10 cellular contexts compared by ENCODE assay signal in genomic region chr2:218960196-218961165, GRCh38. TPM values are rescaled to one million over a fixed set of nuclear protein-coding genes. Genes with fewer than 3 reads are reported as not detected.
DNase-seq lines count a peak whose midpoint lies in the region; ATAC-seq, FAIRE-seq and TF ChIP-seq lines count a peak whose summit lies in the region.
"Had no signal": no experiment of that assay in that cellular context is flagged by ENCODE, and none has a peak within 500 bp of the region (broad histone marks: within the 10 kb centered on the region; RNA-seq: fewer than 3 reads in every experiment).

No MANE protein-coding gene starts in this region.

- H3K4me2 ChIP-seq in MM.1S (ENCODE audit: low read depth, low read length) (peak overlapping the region; percentile 73; the same call in 1 of the 2 replicates), astrocyte (ENCODE audit: low read length) (peak overlapping the region; percentile 86), neural cell (ENCODE audit: low read length) (peak overlapping the region; percentile 84)

- peaks cover 18% of the 10 kb centered on the region for H3K4me1 Mint-ChIP-seq in astrocyte (ENCODE audit: low read depth, unreplicated experiment)

- H3K9me3 ChIP-seq in MM.1S (replicated peaks; ENCODE audit: insufficient read depth, low read length) (no peaks in the 10 kb centered on the region), astrocyte (ENCODE audit: insufficient read depth, low read depth, low read length) (no peaks in the 10 kb centered on the region), neural cell (ENCODE audit: low read length) (no peaks in the 10 kb centered on the region), MG63 (no peaks in the 10 kb centered on the region)

- TF ChIP-seq CTCF in MM.1S (IDR thresholded peaks at IDR 0.05; ENCODE audit: low read length) (no peak), astrocyte (IDR thresholded peaks at IDR 0.05; ENCODE audit: insufficient read depth, low read depth, low read length) (no peak), neural cell (IDR thresholded peaks at IDR 0.05; ENCODE audit: poor library complexity, severe bottlenecking) (no peak), RWPE1 (conservative IDR thresholded peaks at IDR 0.05; ENCODE audit: low read depth) (no peak)

- H3K79me2 ChIP-seq in MM.1S (ENCODE audit: low read length) (no peaks in the 10 kb centered on the region), astrocyte (ENCODE audit: insufficient read depth, low read length) (no peaks in the 10 kb centered on the region), neural cell (replicated peaks; ENCODE audit: insufficient read depth, low read length) (no peaks in the 10 kb centered on the region)

- H3K4me3 ChIP-seq in MM.1S (ENCODE audit: low read length) (no peak overlapping the region), astrocyte (ENCODE audit: insufficient read depth, low read depth, low read length) (no peak overlapping the region), neural cell (ENCODE audit: low read length) (peak overlapping the region; percentile 71), MG63 (no peak overlapping the region)

- H3K36me3 Mint-ChIP-seq in astrocyte (ENCODE audit: low read depth, unreplicated experiment): no peaks in the 10 kb centered on the region

- no peak overlapping the region for H3K9ac ChIP-seq in MM.1S (ENCODE audit: low read length)
- H3K9ac ChIP-seq in astrocyte (ENCODE audit: low read length): no peak overlapping the region
- peak overlapping the region; percentile 79 for H3K9ac ChIP-seq in neural cell (ENCODE audit: low read length)

- H2AFZ ChIP-seq in MM.1S (ENCODE audit: low read length) (no peak overlapping the region), astrocyte (ENCODE audit: low read depth, low read length) (no peak overlapping the region), neural cell (ENCODE audit: low read depth, low read length) (no peak overlapping the region)

- TF ChIP-seq EP300 in neural cell (conservative IDR thresholded peaks at IDR 0.05; ENCODE audit: poor library complexity, severe bottlenecking): no peak

- H3K27ac ChIP-seq in MM.1S (ENCODE audit: low read length) (no peak overlapping the region), astrocyte (ENCODE audit: low read depth, low read length) (no peak overlapping the region), neural cell (ENCODE audit: low read length) (no peak overlapping the region), RWPE1 (no peak overlapping the region)

- peaks cover 58% of the 10 kb centered on the region for H3K27me3 Mint-ChIP-seq in astrocyte (ENCODE audit: low read depth, unreplicated experiment)

- no peak for TF ChIP-seq RAD21 in neural cell (conservative IDR thresholded peaks at IDR 0.05)

- peak overlapping the region; percentile 71 for H3K4me3 Mint-ChIP-seq in astrocyte (ENCODE audit: unreplicated experiment)

- CTCF ChIA-PET in RWPE1 (lab: Yijun Ruan, JAX): interaction anchor here (0.7 to 1.0 kb wide), 2 partner anchors 20 to 24 kb away, joined by 3 to 8 read pairs; no protein-coding TSS in a partner anchor

- peaks cover 67% of the 10 kb centered on the region for H3K27me3 ChIP-seq in MM.1S (replicated peaks; ENCODE audit: insufficient read depth, low read length)
- peaks cover 56% of the 10 kb centered on the region for H3K27me3 ChIP-seq in astrocyte (ENCODE audit: insufficient read depth, low read length)
- H3K27me3 ChIP-seq in neural cell (ENCODE audit: insufficient read depth, low read depth, low read length): peaks cover 22% of the 10 kb centered on the region
- H3K27me3 ChIP-seq in MG63: peaks cover 43% of the 10 kb centered on the region

- ATAC-seq in GM18868 (IDR thresholded peaks at IDR 0.05; ENCODE audit: unreplicated experiment): no peak

- no peaks in the 10 kb centered on the region for H4K20me1 ChIP-seq in MM.1S (ENCODE audit: insufficient read depth, low read length)
- H4K20me1 ChIP-seq in astrocyte (ENCODE audit: insufficient read depth, low read length): peaks cover 4% of the 10 kb centered on the region
- H4K20me1 ChIP-seq in neural cell (ENCODE audit: insufficient read depth): no peaks in the 10 kb centered on the region

- H3F3A ChIP-seq in MM.1S (ENCODE audit: insufficient read depth, low read length): no peaks in the 10 kb centered on the region
- H3F3A ChIP-seq in neural cell (ENCODE audit: insufficient read depth, low read length, poor library complexity, severe bottlenecking): no peaks in the 10 kb centered on the region

- DNase-seq in DMS79 (lab: John Stamatoyannopoulos, UW) (peak; percentile 14), MM.1S (no peak), astrocyte (ENCODE audit: low read depth) (no peak), MG63 (no peak), RWPE1 (ENCODE audit: low spot score) (no peak), superior temporal gyrus (ENCODE audit: extremely low spot score) (no peak)
- DNase-seq: foreskin fibroblast had no signal

- no peak for FAIRE-seq in astrocyte (lab: Jason Lieb, UNC)

- H3K9me2 ChIP-seq in MM.1S (replicated peaks; ENCODE audit: insufficient read depth, low read length) (no peaks in the 10 kb centered on the region), neural cell (ENCODE audit: insufficient read depth, low read length) (no peaks in the 10 kb centered on the region)

- H3K36me3 ChIP-seq in MM.1S (replicated peaks; ENCODE audit: insufficient read depth, low read length) (no peaks in the 10 kb centered on the region), astrocyte (ENCODE audit: insufficient read depth, low read length) (no peaks in the 10 kb centered on the region), neural cell (ENCODE audit: insufficient read depth, low read length) (no peaks in the 10 kb centered on the region), MG63 (no peaks in the 10 kb centered on the region)

- no peaks in the 10 kb centered on the region for H3K4me1 ChIP-seq in MM.1S (ENCODE audit: low read length)
- peaks cover 14% of the 10 kb centered on the region for H3K4me1 ChIP-seq in astrocyte (ENCODE audit: insufficient read depth, low read length)

- no peak overlapping the region for H3K27ac Mint-ChIP-seq in astrocyte (ENCODE audit: unreplicated experiment)

- H3K9me3 Mint-ChIP-seq in astrocyte (ENCODE audit: unreplicated experiment): peaks cover 2% of the 10 kb centered on the region

- POLR2A ChIA-PET in RWPE1 (lab: Yijun Ruan, JAX; ENCODE audit: low non-redundant PET): no interaction called here

TF ChIP-seq in neural cell, 6 proteins besides CTCF, POLR2A, EP300 and RAD21:
- TF ChIP-seq SMC3 (conservative IDR thresholded peaks at IDR 0.05; ENCODE audit: poor library complexity) (no peak), REST (IDR thresholded peaks at IDR 0.05; ENCODE audit: borderline replicate concordance) (no peak), TAF1 (IDR thresholded peaks at IDR 0.05; ENCODE audit: low read depth) (peak; percentile 41), EZH2 (IDR thresholded peaks at IDR 0.05; ENCODE audit: borderline replicate concordance, insufficient read depth, low read length, poor library complexity, severe bottlenecking) (no peak), MXI1 (conservative IDR thresholded peaks at IDR 0.05; ENCODE audit: poor library complexity, severe bottlenecking) (peak; percentile 18), POLR2AphosphoS5 (IDR thresholded peaks at IDR 0.05) (no peak)

RNA-seq across cellular contexts. Expression of gene CDK5R2, which starts 1.0 kb away (rescaled TPM):
- 0.75 and 1.1 TPM in 2 replicates for total RNA-seq in astrocyte
- 2.0 and 3.1 TPM in 2 replicates for polyA plus RNA-seq in neural cell
- 6.7 and 8.5 TPM in 2 replicates for polyA minus RNA-seq in neural cell
- not detected in 2 replicates for total RNA-seq in MG63 (2014; rRNA removed; shearing (Covaris generic); ENCODE audit: low replicate concordance)
- total RNA-seq: subcutaneous adipose tissue had no signal

RNA-seq across cellular contexts. Expression of gene FEV, which starts 24.5 kb away (rescaled TPM):
- total RNA-seq in astrocyte: not detected in 2 replicates
- polyA plus RNA-seq in neural cell: not detected in 2 replicates
- polyA minus RNA-seq in neural cell: not detected in 2 replicates
- total RNA-seq in MG63 (2014; rRNA removed; shearing (Covaris generic); ENCODE audit: low replicate concordance): not detected in 2 replicates
- total RNA-seq: subcutaneous adipose tissue had no signal

RNA-seq across cellular contexts. Expression of gene CRYBA2, which starts 32.7 kb away (rescaled TPM):
- total RNA-seq in astrocyte: not detected in 2 replicates
- not detected in 2 replicates for polyA plus RNA-seq in neural cell
- not detected in 2 replicates for polyA minus RNA-seq in neural cell
- not detected in 2 replicates for total RNA-seq in MG63 (2014; rRNA removed; shearing (Covaris generic); ENCODE audit: low replicate concordance)
- total RNA-seq: subcutaneous adipose tissue had no signal
